In the genomic region with DNA sequence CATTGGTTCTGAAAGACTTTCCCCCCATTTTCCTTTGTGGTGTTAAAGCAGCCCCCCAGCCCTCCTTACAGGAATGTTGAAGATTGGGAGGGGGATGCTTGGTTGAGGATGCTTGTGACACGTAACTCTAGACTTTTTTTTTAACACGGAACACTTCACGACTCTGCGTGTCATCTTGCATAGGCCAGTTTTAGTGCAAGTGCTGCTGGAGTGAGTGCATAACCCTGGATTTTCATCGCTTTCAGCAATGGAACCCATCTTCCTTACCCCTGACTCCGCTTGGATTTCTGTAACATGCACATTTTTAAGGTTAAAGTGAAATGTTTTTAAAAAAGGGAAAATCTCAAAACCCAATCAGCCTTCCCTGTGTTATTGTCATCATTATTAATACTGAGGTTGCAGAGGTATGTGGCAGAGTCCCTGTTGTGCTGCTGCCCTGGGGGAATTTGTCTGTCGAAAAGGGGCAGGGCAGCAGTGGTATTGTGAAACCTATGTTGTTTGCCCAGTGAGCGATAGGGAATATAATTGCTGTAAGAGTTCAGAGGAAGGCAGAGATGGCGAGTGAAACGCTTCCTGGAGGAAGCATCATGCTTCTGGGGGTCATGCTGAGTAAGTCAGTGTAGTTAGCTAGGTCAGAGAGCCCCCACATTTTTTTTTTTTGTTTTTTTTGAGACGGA, we compare ENCODE assay signal across 19 cellular contexts.
DNase-seq lines count a peak whose midpoint lies in the region; ATAC-seq lines count a peak whose summit lies in the region.
"Had no signal": no experiment of that assay in that cellular context is flagged by ENCODE, and none has a peak within 500 bp of the region (broad histone marks: within the 10 kb centered on the region; RNA-seq: fewer than 3 reads in every experiment).

No MANE protein-coding gene starts in this region.

- ATAC-seq in HG03159 (IDR thresholded peaks at IDR 0.05; ENCODE audit: unreplicated experiment) (no peak), HG03565 (IDR thresholded peaks at IDR 0.05; ENCODE audit: unreplicated experiment) (no peak)
- ATAC-seq in effector memory CD8-positive, alpha-beta T cell (replicated peaks): no peak
- ATAC-seq: T-helper 17 cell had no signal

- H3K36me3 Mint-ChIP-seq in effector memory CD8-positive, alpha-beta T cell (ENCODE audit: insufficient read depth): no peaks in the 10 kb centered on the region
- H3K36me3 Mint-ChIP-seq: activated naive CD8-positive, alpha-beta T cell had no signal

- no peaks in the 10 kb centered on the region for H3K4me1 Mint-ChIP-seq in effector memory CD8-positive, alpha-beta T cell (ENCODE audit: low read depth in 2 of 2)

- peaks cover 12 to 50% of the 10 kb centered on the region in 2 donors for H3K27me3 Mint-ChIP-seq in effector memory CD8-positive, alpha-beta T cell

- no peak overlapping the region for H3K27ac Mint-ChIP-seq in effector memory CD8-positive, alpha-beta T cell
- H3K27ac Mint-ChIP-seq: activated naive CD8-positive, alpha-beta T cell; HFFc6; stimulated activated naive CD8-positive, alpha-beta T cell treated with anti-CD3 and anti-CD28 coated beads, Interleukin-15, Interleukin-2, amounts not matched to agents 100 ng/mL and 50 ng/mL, for 24 hours; T-helper 17 cell had no signal

- DNase-seq in SIG-M5 treated with dmso at 0.1 percent for 504 hours (lab: John Stamatoyannopoulos, UW; ENCODE audit: unreplicated experiment) (peak; percentile 56), SIG-M5 (lab: John Stamatoyannopoulos, UW) (no peak), SKM-1 treated with dmso at 0.1 percent for 144 hours (lab: John Stamatoyannopoulos, UW; ENCODE audit: unreplicated experiment) (peak; percentile 37), islet precursor cell (peak; percentile 60), retina (peak; percentile 40)
- no peak for DNase-seq in effector memory CD8-positive, alpha-beta T cell
- DNase-seq: activated CD8-positive, alpha-beta memory T cell treated with anti-CD3 and anti-CD28 coated beads for 24 hours; brain microvascular endothelial cell; effector CD4-positive, alpha-beta T cell; HFFc6; midbrain; MM.1S; right cardiac atrium; T-helper 17 cell had no signal

- H3K4me3 Mint-ChIP-seq in effector memory CD8-positive, alpha-beta T cell: no peak overlapping the region
- H3K4me3 Mint-ChIP-seq: activated naive CD8-positive, alpha-beta T cell; HFFc6; neural crest cell; stimulated activated naive CD8-positive, alpha-beta T cell treated with anti-CD3 and anti-CD28 coated beads, Interleukin-15, Interleukin-2, amounts not matched to agents 100 ng/mL and 50 ng/mL, for 24 hours; T-helper 17 cell had no signal

- no peaks in the 10 kb centered on the region for H3K9me3 Mint-ChIP-seq in effector memory CD8-positive, alpha-beta T cell
- H3K9me3 Mint-ChIP-seq: stimulated activated naive CD8-positive, alpha-beta T cell treated with anti-CD3 and anti-CD28 coated beads, Interleukin-15, Interleukin-2, amounts not matched to agents 100 ng/mL and 50 ng/mL, for 24 hours had no signal

Comparison
In these comparisons a context has a peak if more than half of its experiments do, and no peak if none do; other contexts are left out.
1. DNase-seq: peak in SIG-M5 treated with dmso at 0.1 percent for 504 hours (single experiment), SKM-1 treated with dmso at 0.1 percent for 144 hours (single experiment), islet precursor cell (single experiment) and retina (single experiment); none in SIG-M5 (single experiment) and effector memory CD8-positive, alpha-beta T cell (0 of 3).